19 cellular contexts compared by ENCODE assay signal in the genomic region with DNA sequence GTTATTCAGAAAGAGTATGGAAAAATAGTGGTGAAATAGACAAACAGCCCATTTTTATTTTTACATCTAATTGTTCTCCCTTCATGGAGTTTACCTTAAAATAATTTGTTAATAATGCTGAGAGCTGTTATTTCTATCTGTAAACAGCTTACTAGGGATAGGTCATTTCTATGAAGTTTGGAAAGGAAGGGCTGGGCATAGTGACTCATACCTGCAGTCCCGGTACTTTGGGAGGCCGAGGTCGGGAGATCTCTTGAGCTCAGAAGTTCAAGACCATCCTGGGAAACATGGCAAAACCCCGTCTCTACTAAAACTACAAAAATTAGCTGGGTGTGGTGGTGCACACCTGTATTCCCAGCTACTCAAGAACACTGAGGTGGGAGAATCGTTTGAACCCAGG.
A peak's percentile ranks its signal among the peaks of the same experiment; 100 is the strongest.
DNase-seq lines count a peak whose midpoint lies in the region; ATAC-seq and TF ChIP-seq lines count a peak whose summit lies in the region.
"Had no signal": no experiment of that assay in that cellular context is flagged by ENCODE, and none has a peak within 500 bp of the region (broad histone marks: within the 10 kb centered on the region; RNA-seq: fewer than 3 reads in every experiment).

No MANE protein-coding gene starts in this region.

- H3K4me1 ChIP-seq in BLaER1: peaks cover 24% of the 10 kb centered on the region
- no peaks in the 10 kb centered on the region for H3K4me1 ChIP-seq in CD4-positive, CD25-positive, alpha-beta regulatory T cell (ENCODE audit: control insufficient read depth, insufficient read depth, low read length, poor library complexity, severe bottlenecking)
- H3K4me1 ChIP-seq: colonic mucosa, pancreas, right lobe of liver had no signal

- POLR2A ChIA-PET in activated CD4-positive, alpha-beta memory T cell treated with anti-CD3 and anti-CD28 coated beads for 36 hours (lab: Charles Lee): no interaction called here

- peak overlapping the region; percentile 69 for H3K4me2 ChIP-seq in BLaER1
- H3K4me2 ChIP-seq: GM23338, KMS-11 had no signal

- H3K27ac ChIP-seq in BLaER1: no peak overlapping the region
- H3K27ac ChIP-seq in CD4-positive, CD25-positive, alpha-beta regulatory T cell (ENCODE audit: insufficient read depth, low read length, poor library complexity, severe bottlenecking): no peak overlapping the region
- H3K27ac ChIP-seq: colonic mucosa, KMS-11, pancreas, right lobe of liver, thyroid gland had no signal

- TF ChIP-seq CTCF in epithelial cell of esophagus (IDR thresholded peaks at IDR 0.05; ENCODE audit: insufficient read depth, low read depth, low read length, missing control alignments): no peak
- TF ChIP-seq CTCF in endothelial cell (IDR thresholded peaks at IDR 0.05; ENCODE audit: unreplicated experiment): no peak

- peak overlapping the region; percentile 8 to 84 (median 50) for H3K4me3 Mint-ChIP-seq in CD4-positive, CD25-positive, alpha-beta regulatory T cell
- H3K4me3 Mint-ChIP-seq in activated CD4-positive, alpha-beta memory T cell treated with anti-CD3 and anti-CD28 coated beads for 36 hours: no peak overlapping the region
- no peak overlapping the region for H3K4me3 Mint-ChIP-seq in endothelial cell (ENCODE audit: unreplicated experiment)
- H3K4me3 Mint-ChIP-seq in activated CD8-positive, alpha-beta memory T cell treated with anti-CD3 and anti-CD28 coated beads, Interleukin-2, amount 10 ng/mL, durations not matched to agents 7 days and 5 days: no peak overlapping the region
- H3K4me3 Mint-ChIP-seq: GM23338; stimulated activated memory B cell treated with anti-CD40 and anti-IgM and Interleukin-4, amounts not matched to agents 10 μg/mL and 1 μg/mL and 100 μg/mL, for 72 hours had no signal

- H3K27ac Mint-ChIP-seq in CD4-positive, CD25-positive, alpha-beta regulatory T cell: peak overlapping the region in 2 of 3 donors; percentile 24 to 85
- H3K27ac Mint-ChIP-seq in activated CD4-positive, alpha-beta memory T cell treated with anti-CD3 and anti-CD28 coated beads for 36 hours: peak overlapping the region; percentile 36
- H3K27ac Mint-ChIP-seq in endothelial cell (ENCODE audit: unreplicated experiment): no peak overlapping the region
- H3K27ac Mint-ChIP-seq in activated CD8-positive, alpha-beta memory T cell treated with anti-CD3 and anti-CD28 coated beads, Interleukin-2, amount 10 ng/mL, durations not matched to agents 7 days and 5 days: no peak overlapping the region
- H3K27ac Mint-ChIP-seq: stimulated activated memory B cell treated with anti-CD40 and anti-IgM and Interleukin-4, amounts not matched to agents 10 μg/mL and 1 μg/mL and 100 μg/mL, for 72 hours had no signal

- no peak for DNase-seq in CD4-positive, CD25-positive, alpha-beta regulatory T cell
- DNase-seq in activated CD4-positive, alpha-beta memory T cell treated with anti-CD3 and anti-CD28 coated beads for 36 hours: no peak
- DNase-seq in epithelial cell of esophagus (ENCODE audit: low read depth) (peak; percentile 46), endothelial cell (ENCODE audit: low spot score) (no peak), NCI-H187 (lab: John Stamatoyannopoulos, UW) (no peak)
- no peak for DNase-seq in activated CD8-positive, alpha-beta memory T cell treated with anti-CD3 and anti-CD28 coated beads, Interleukin-2, amount 10 ng/mL, durations not matched to agents 7 days and 5 days
- DNase-seq: activated gamma-delta T cell, colonic mucosa, mammary epithelial cell, NCI-H1048, NCI-H524, pancreas, right lobe of liver, thyroid gland had no signal

- ATAC-seq in CD4-positive, CD25-positive, alpha-beta regulatory T cell (ENCODE audit: low read depth in 2 of 2): no peak
- ATAC-seq in activated CD8-positive, alpha-beta memory T cell treated with anti-CD3 and anti-CD28 coated beads, Interleukin-2, amount 10 ng/mL, durations not matched to agents 7 days and 5 days: no peak
- ATAC-seq: GM23338; right lobe of liver; Right ventricle myocardium inferior; stimulated activated memory B cell treated with anti-CD40 and anti-IgM and Interleukin-4, amounts not matched to agents 10 μg/mL and 1 μg/mL and 100 μg/mL, for 72 hours had no signal

- intact Hi-C loops in activated CD4-positive, alpha-beta memory T cell treated with anti-CD3 and anti-CD28 coated beads for 36 hours (cut with micrococcal nuclease): loop anchor here (2.0 kb wide), 1 partner anchor 39 kb away; no protein-coding TSS in a partner anchor

- H3K27me3 Mint-ChIP-seq in CD4-positive, CD25-positive, alpha-beta regulatory T cell: no peaks in the 10 kb centered on the region
- H3K27me3 Mint-ChIP-seq in activated CD4-positive, alpha-beta memory T cell treated with anti-CD3 and anti-CD28 coated beads for 36 hours: no peaks in the 10 kb centered on the region
- peaks cover 2% of the 10 kb centered on the region for H3K27me3 Mint-ChIP-seq in endothelial cell (ENCODE audit: unreplicated experiment)
- H3K27me3 Mint-ChIP-seq in activated CD8-positive, alpha-beta memory T cell treated with anti-CD3 and anti-CD28 coated beads, Interleukin-2, amount 10 ng/mL, durations not matched to agents 7 days and 5 days: no peaks in the 10 kb centered on the region
- H3K27me3 Mint-ChIP-seq: stimulated activated memory B cell treated with anti-CD40 and anti-IgM and Interleukin-4, amounts not matched to agents 10 μg/mL and 1 μg/mL and 100 μg/mL, for 72 hours had no signal

- CTCF ChIA-PET in activated CD4-positive, alpha-beta memory T cell treated with anti-CD3 and anti-CD28 coated beads for 36 hours (lab: Charles Lee): interaction anchor here (1.0 kb wide), 1 partner anchor 21 kb away, joined by 3 read pairs; no protein-coding TSS in a partner anchor
- CTCF ChIA-PET in activated CD8-positive, alpha-beta memory T cell treated with anti-CD3 and anti-CD28 coated beads, Interleukin-2, amount 10 ng/mL, durations not matched to agents 7 days and 5 days (lab: Charles Lee): no interaction called here

- H3K9me3 Mint-ChIP-seq in CD4-positive, CD25-positive, alpha-beta regulatory T cell: peaks cover 2 to 11% (median 4%) of the 10 kb centered on the region in 7 donors
- H3K9me3 Mint-ChIP-seq in activated CD4-positive, alpha-beta memory T cell treated with anti-CD3 and anti-CD28 coated beads for 36 hours: no peaks in the 10 kb centered on the region
- no peaks in the 10 kb centered on the region for H3K9me3 Mint-ChIP-seq in endothelial cell (ENCODE audit: unreplicated experiment)
- peaks cover 3% of the 10 kb centered on the region for H3K9me3 Mint-ChIP-seq in activated CD8-positive, alpha-beta memory T cell treated with anti-CD3 and anti-CD28 coated beads, Interleukin-2, amount 10 ng/mL, durations not matched to agents 7 days and 5 days (ENCODE audit: low read depth)
- H3K9me3 Mint-ChIP-seq: GM23338; stimulated activated memory B cell treated with anti-CD40 and anti-IgM and Interleukin-4, amounts not matched to agents 10 μg/mL and 1 μg/mL and 100 μg/mL, for 72 hours had no signal

- H3K4me1 Mint-ChIP-seq in CD4-positive, CD25-positive, alpha-beta regulatory T cell: peaks cover 4 to 44% (median 11%) of the 10 kb centered on the region in 4 donors
- H3K4me1 Mint-ChIP-seq in activated CD4-positive, alpha-beta memory T cell treated with anti-CD3 and anti-CD28 coated beads for 36 hours (ENCODE audit: low read depth): peaks cover 29% of the 10 kb centered on the region
- H3K4me1 Mint-ChIP-seq in endothelial cell (ENCODE audit: unreplicated experiment): peaks cover 9% of the 10 kb centered on the region
- H3K4me1 Mint-ChIP-seq in activated CD8-positive, alpha-beta memory T cell treated with anti-CD3 and anti-CD28 coated beads, Interleukin-2, amount 10 ng/mL, durations not matched to agents 7 days and 5 days: peaks cover 8% of the 10 kb centered on the region
- H3K4me1 Mint-ChIP-seq: stimulated activated memory B cell treated with anti-CD40 and anti-IgM and Interleukin-4, amounts not matched to agents 10 μg/mL and 1 μg/mL and 100 μg/mL, for 72 hours had no signal

- H3K36me3 ChIP-seq in BLaER1: no peaks in the 10 kb centered on the region
- H3K36me3 ChIP-seq in CD4-positive, CD25-positive, alpha-beta regulatory T cell (ENCODE audit: control insufficient read depth, insufficient read depth, low read length): no peaks in the 10 kb centered on the region
- H3K36me3 ChIP-seq: colonic mucosa, pancreas, right lobe of liver, thyroid gland had no signal

- H3K9me3 ChIP-seq in BLaER1: no peaks in the 10 kb centered on the region
- peaks cover 0 to 1% of the 10 kb centered on the region in 2 experiments for H3K9me3 ChIP-seq in CD4-positive, CD25-positive, alpha-beta regulatory T cell (ENCODE audit: control insufficient read depth in 2 of 2, low read length in 2 of 2)
- H3K9me3 ChIP-seq: colonic mucosa, pancreas, right lobe of liver, thyroid gland had no signal

- H3K4me3 ChIP-seq in BLaER1 (no peak overlapping the region), epithelial cell of esophagus (ENCODE audit: low read length) (no peak overlapping the region)
- peak overlapping the region; percentile 46 for H3K4me3 ChIP-seq in CD4-positive, CD25-positive, alpha-beta regulatory T cell (ENCODE audit: low read depth, low read length)
- H3K4me3 ChIP-seq: colonic mucosa, GM23338, pancreas, right lobe of liver, thyroid gland had no signal

- H3K27me3 ChIP-seq in BLaER1: no peaks in the 10 kb centered on the region
- H3K27me3 ChIP-seq in CD4-positive, CD25-positive, alpha-beta regulatory T cell (ENCODE audit: control insufficient read depth, insufficient read depth, low read length): no peaks in the 10 kb centered on the region
- H3K27me3 ChIP-seq: colonic mucosa, pancreas, right lobe of liver, thyroid gland had no signal

- no peaks in the 10 kb centered on the region for H3K36me3 Mint-ChIP-seq in CD4-positive, CD25-positive, alpha-beta regulatory T cell
- peaks cover under 1% of the 10 kb centered on the region for H3K36me3 Mint-ChIP-seq in activated CD4-positive, alpha-beta memory T cell treated with anti-CD3 and anti-CD28 coated beads for 36 hours
- no peaks in the 10 kb centered on the region for H3K36me3 Mint-ChIP-seq in endothelial cell (ENCODE audit: low read depth, unreplicated experiment)
- H3K36me3 Mint-ChIP-seq in activated CD8-positive, alpha-beta memory T cell treated with anti-CD3 and anti-CD28 coated beads, Interleukin-2, amount 10 ng/mL, durations not matched to agents 7 days and 5 days: no peaks in the 10 kb centered on the region
- H3K36me3 Mint-ChIP-seq: stimulated activated memory B cell treated with anti-CD40 and anti-IgM and Interleukin-4, amounts not matched to agents 10 μg/mL and 1 μg/mL and 100 μg/mL, for 72 hours had no signal

- H3K9ac ChIP-seq in BLaER1: no peak overlapping the region
- H3K9ac ChIP-seq: KMS-11 had no signal

- H4K20me1 ChIP-seq in BLaER1: no peaks in the 10 kb centered on the region

Comparison
In these comparisons a context has a peak if more than half of its experiments do, and no peak if none do; other contexts are left out.
1. H3K27ac Mint-ChIP-seq: peak in CD4-positive, CD25-positive, alpha-beta regulatory T cell (2 of 3) and activated CD4-positive, alpha-beta memory T cell treated with anti-CD3 and anti-CD28 coated beads for 36 hours (single experiment); none in endothelial cell (single experiment) and activated CD8-positive, alpha-beta memory T cell treated with anti-CD3 and anti-CD28 coated beads, Interleukin-2, amount 10 ng/mL, durations not matched to agents 7 days and 5 days (single experiment).
2. H3K4me3 Mint-ChIP-seq: peak in CD4-positive, CD25-positive, alpha-beta regulatory T cell (4 of 4); none in activated CD4-positive, alpha-beta memory T cell treated with anti-CD3 and anti-CD28 coated beads for 36 hours (single experiment), endothelial cell (single experiment) and activated CD8-positive, alpha-beta memory T cell treated with anti-CD3 and anti-CD28 coated beads, Interleukin-2, amount 10 ng/mL, durations not matched to agents 7 days and 5 days (single experiment).